Comparison of ENCODE assay signal across 1 cellular context in the genomic region with DNA sequence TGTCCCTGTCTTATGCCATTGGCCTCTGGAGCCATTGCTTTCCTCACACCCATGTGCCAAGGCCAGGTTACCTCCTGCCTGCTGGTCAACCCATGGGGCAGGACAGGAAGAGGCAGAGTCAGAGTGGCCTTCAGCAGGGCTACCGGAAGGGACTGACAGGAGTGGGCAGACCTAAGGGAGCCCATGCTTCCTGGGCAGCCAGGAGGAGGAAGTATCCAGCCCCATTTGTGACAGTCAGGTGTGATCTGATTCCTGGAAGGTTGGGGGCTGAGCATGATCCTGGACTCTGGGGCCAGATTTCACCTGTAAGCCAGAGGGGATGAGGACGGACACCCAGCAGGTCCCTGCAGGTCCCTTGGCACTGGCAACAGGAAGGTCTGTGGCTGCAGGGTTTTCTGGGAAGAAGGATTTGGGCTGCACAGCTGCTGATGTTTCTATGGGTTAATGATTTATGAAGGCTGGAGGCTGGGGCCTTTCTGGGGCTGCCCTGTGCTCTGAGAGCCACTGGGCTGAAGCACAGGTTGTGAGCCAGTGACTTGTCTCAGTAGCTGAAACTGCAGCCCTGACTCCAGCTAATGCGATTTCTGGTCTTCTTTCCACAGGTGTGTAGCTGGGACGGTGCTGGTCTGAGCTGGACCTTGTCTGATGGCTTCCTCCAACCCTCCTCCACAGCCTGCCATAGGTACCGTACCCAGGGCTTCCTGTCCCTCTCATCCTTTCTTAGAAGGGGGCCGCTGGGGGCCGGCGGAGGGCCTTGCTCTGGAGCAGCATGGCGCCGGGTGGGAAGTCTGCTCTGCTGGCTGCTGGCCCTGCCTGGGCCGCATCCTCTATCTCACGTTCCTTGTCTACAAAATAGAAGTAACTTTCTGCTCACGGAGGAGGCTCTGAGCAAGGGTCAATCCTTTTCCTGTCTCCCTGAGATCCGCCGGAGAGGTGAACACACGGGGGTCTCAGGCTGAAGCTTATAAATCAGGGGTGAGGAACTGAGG.
TF ChIP-seq lines count a peak whose summit lies in the region.

No MANE protein-coding gene starts in this region.

TF ChIP-seq in HepG2, 621 proteins besides CTCF, POLR2A, EP300 and RAD21 (continued from another document and continues in another):
- no peak for TF ChIP-seq ATF6 (CRISPR knock-in tag; conservative IDR thresholded peaks at IDR 0.05)
- TF ChIP-seq, protein P1, sequence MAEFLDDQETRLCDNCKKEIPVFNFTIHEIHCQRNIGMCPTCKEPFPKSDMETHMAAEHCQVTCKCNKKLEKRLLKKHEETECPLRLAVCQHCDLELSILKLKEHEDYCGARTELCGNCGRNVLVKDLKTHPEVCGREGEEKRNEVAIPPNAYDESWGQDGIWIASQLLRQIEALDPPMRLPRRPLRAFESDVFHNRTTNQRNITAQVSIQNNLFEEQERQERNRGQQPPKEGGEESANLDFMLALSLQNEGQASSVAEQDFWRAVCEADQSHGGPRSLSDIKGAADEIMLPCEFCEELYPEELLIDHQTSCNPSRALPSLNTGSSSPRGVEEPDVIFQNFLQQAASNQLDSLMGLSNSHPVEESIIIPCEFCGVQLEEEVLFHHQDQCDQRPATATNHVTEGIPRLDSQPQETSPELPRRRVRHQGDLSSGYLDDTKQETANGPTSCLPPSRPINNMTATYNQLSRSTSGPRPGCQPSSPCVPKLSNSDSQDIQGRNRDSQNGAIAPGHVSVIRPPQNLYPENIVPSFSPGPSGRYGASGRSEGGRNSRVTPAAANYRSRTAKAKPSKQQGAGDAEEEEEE (CRISPR knock-in tag; IDR thresholded peaks at IDR 0.05; ENCODE audit: borderline replicate concordance), result no peak
- no peak for TF ChIP-seq ZNF703 (CRISPR knock-in tag; IDR thresholded peaks at IDR 0.05; ENCODE audit: borderline replicate concordance)
- TF ChIP-seq ZNF484 (CRISPR knock-in tag; IDR thresholded peaks at IDR 0.05; ENCODE audit: borderline replicate concordance, low read depth), result no peak
- TF ChIP-seq GTF2F1 (IDR thresholded peaks at IDR 0.05; ENCODE audit: low read length), result no peak
- no peak for TF ChIP-seq ZNF724P (CRISPR knock-in tag; IDR thresholded peaks at IDR 0.05; ENCODE audit: borderline replicate concordance)
- no peak for TF ChIP-seq RBM22 (optimal IDR thresholded peaks at IDR 0.05; ENCODE audit: low read length)
- TF ChIP-seq HHEX (CRISPR knock-in tag; IDR thresholded peaks at IDR 0.05), result no peak
- TF ChIP-seq ZFYVE20 (CRISPR knock-in tag; IDR thresholded peaks at IDR 0.05; ENCODE audit: borderline replicate concordance, low read depth), result no peak
- TF ChIP-seq, protein P2, sequence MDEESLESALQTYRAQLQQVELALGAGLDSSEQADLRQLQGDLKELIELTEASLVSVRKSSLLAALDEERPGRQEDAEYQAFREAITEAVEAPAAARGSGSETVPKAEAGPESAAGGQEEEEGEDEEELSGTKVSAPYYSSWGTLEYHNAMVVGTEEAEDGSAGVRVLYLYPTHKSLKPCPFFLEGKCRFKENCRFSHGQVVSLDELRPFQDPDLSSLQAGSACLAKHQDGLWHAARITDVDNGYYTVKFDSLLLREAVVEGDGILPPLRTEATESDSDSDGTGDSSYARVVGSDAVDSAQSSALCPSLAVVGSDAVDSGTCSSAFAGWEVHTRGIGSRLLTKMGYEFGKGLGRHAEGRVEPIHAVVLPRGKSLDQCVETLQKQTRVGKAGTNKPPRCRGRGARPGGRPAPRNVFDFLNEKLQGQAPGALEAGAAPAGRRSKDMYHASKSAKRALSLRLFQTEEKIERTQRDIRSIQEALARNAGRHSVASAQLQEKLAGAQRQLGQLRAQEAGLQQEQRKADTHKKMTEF (CRISPR knock-in tag; IDR thresholded peaks at IDR 0.05), result peak; percentile 71; the same call in 1 of the 2 replicates
- peak; percentile 60 for TF ChIP-seq YY1 (IDR thresholded peaks at IDR 0.05; ENCODE audit: insufficient read depth, insufficient replicate concordance, low read depth, low read length)
- TF ChIP-seq PLRG1 (conservative IDR thresholded peaks at IDR 0.05), result no peak
- TF ChIP-seq NRL (CRISPR knock-in tag; IDR thresholded peaks at IDR 0.05; ENCODE audit: borderline replicate concordance), result peak; percentile 95; the same call in 1 of the 2 replicates
- peak; percentile 55; the same call in 1 of the 2 replicates for TF ChIP-seq THAP11 (CRISPR knock-in tag; IDR thresholded peaks at IDR 0.05)
- TF ChIP-seq, protein P3, sequence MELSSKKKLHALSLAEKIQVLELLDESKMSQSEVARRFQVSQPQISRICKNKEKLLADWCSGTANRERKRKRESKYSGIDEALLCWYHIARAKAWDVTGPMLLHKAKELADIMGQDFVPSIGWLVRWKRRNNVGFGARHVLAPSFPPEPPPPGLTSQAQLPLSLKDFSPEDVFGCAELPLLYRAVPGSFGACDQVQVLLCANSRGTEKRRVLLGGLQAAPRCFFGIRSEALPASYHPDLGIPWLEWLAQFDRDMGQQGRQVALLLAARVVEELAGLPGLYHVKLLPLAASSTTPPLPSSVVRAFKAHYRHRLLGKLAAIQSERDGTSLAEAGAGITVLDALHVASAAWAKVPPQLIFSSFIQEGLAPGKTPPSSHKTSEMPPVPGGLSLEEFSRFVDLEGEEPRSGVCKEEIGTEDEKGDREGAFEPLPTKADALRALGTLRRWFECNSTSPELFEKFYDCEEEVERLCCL (CRISPR knock-in tag; IDR thresholded peaks at IDR 0.05; ENCODE audit: borderline replicate concordance), result no peak
- no peak for TF ChIP-seq ZFP82 (CRISPR knock-in tag; IDR thresholded peaks at IDR 0.05; ENCODE audit: borderline replicate concordance)
- TF ChIP-seq ZNF800 (CRISPR knock-in tag; IDR thresholded peaks at IDR 0.05), result 0 out of 2 replicates have a peak, but pooled peaks have one; percentile 35
- peak; percentile 96 for TF ChIP-seq THAP7 (CRISPR knock-in tag; IDR thresholded peaks at IDR 0.05)
- TF ChIP-seq ZNF615 (CRISPR knock-in tag; IDR thresholded peaks at IDR 0.05; ENCODE audit: borderline replicate concordance), result no peak
- no peak for TF ChIP-seq SMAD9 (CRISPR knock-in tag; IDR thresholded peaks at IDR 0.05)
- 0 out of 2 replicates have a peak, but pooled peaks have one; percentile 36 for TF ChIP-seq THYN1 (CRISPR knock-in tag; IDR thresholded peaks at IDR 0.05; ENCODE audit: borderline replicate concordance, low read depth)
- no peak for TF ChIP-seq ZNF207 (IDR thresholded peaks at IDR 0.05; ENCODE audit: borderline replicate concordance)
- no peak for TF ChIP-seq ELK4 (CRISPR knock-in tag; IDR thresholded peaks at IDR 0.05; ENCODE audit: borderline replicate concordance)
- no peak for TF ChIP-seq SETDB1 (CRISPR knock-in tag; IDR thresholded peaks at IDR 0.05; ENCODE audit: borderline replicate concordance)
- TF ChIP-seq, protein P4, sequence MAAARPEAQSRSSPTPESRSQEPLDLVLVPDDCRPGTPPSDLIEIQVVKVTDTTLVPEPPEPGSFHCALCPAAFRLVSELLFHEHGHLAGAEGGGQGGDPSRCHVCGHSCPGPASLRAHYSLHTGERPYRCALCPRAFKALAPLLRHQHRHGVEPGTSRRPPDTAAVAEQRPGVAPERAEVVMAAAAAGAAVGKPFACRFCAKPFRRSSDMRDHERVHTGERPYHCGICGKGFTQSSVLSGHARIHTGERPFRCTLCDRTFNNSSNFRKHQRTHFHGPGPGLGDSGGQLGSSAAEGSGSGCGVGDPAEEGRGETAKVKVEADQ (CRISPR knock-in tag; IDR thresholded peaks at IDR 0.05; ENCODE audit: borderline replicate concordance), result no peak
- no peak for TF ChIP-seq TCF12 (IDR thresholded peaks at IDR 0.05)
- TF ChIP-seq TCF12 (CRISPR knock-in tag; IDR thresholded peaks at IDR 0.05), result no peak; the same call in 1 of the 2 replicates
- no peak for TF ChIP-seq SNRNP70 (IDR thresholded peaks at IDR 0.05; ENCODE audit: low read depth, low read length)
- 0 out of 2 replicates have a peak, but pooled peaks have one; percentile 62 for TF ChIP-seq CAMTA2 (CRISPR knock-in tag; IDR thresholded peaks at IDR 0.05; ENCODE audit: borderline replicate concordance)
- TF ChIP-seq ZFP37 (CRISPR knock-in tag; IDR thresholded peaks at IDR 0.05; ENCODE audit: borderline replicate concordance), result peak; percentile 83; the same call in 1 of the 2 replicates
- TF ChIP-seq CBX5 (CRISPR knock-in tag; IDR thresholded peaks at IDR 0.05; ENCODE audit: borderline replicate concordance), result peak; percentile 66; the same call in 1 of the 2 replicates
- TF ChIP-seq ZNF382 (CRISPR knock-in tag; IDR thresholded peaks at IDR 0.05; ENCODE audit: borderline replicate concordance), result no peak
- no peak; the same call in 1 of the 2 replicates for TF ChIP-seq MAZ (IDR thresholded peaks at IDR 0.05; ENCODE audit: borderline replicate concordance, low read depth, low read length)
- TF ChIP-seq MAZ (CRISPR knock-in tag; IDR thresholded peaks at IDR 0.05; ENCODE audit: low read depth), result peak; percentile 5; the same call in 1 of the 2 replicates
- TF ChIP-seq IKZF5 (CRISPR knock-in tag; IDR thresholded peaks at IDR 0.05), result peak; percentile 83
- no peak for TF ChIP-seq ZNF441 (CRISPR knock-in tag; IDR thresholded peaks at IDR 0.05; ENCODE audit: borderline replicate concordance)
- no peak for TF ChIP-seq MTA3 (CRISPR knock-in tag; IDR thresholded peaks at IDR 0.05)
- TF ChIP-seq KAT2B (IDR thresholded peaks at IDR 0.05; ENCODE audit: borderline replicate concordance, low read depth, low read length), result no peak
- TF ChIP-seq, protein P5, sequence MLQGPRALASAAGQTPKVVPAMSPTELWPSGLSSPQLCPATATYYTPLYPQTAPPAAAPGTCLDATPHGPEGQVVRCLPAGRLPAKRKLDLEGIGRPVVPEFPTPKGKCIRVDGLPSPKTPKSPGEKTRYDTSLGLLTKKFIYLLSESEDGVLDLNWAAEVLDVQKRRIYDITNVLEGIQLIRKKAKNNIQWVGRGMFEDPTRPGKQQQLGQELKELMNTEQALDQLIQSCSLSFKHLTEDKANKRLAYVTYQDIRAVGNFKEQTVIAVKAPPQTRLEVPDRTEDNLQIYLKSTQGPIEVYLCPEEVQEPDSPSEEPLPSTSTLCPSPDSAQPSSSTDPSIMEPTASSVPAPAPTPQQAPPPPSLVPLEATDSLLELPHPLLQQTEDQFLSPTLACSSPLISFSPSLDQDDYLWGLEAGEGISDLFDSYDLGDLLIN (CRISPR knock-in tag; IDR thresholded peaks at IDR 0.05; ENCODE audit: borderline replicate concordance), result peak; percentile 38; the same call in 1 of the 2 replicates
- TF ChIP-seq MAFG (CRISPR knock-in tag; IDR thresholded peaks at IDR 0.05), result no peak
- no peak; the same call in 1 of the 2 replicates for TF ChIP-seq KLF15 (CRISPR knock-in tag; IDR thresholded peaks at IDR 0.05; ENCODE audit: borderline replicate concordance)
- no peak for TF ChIP-seq MAFF (IDR thresholded peaks at IDR 0.05; ENCODE audit: low read depth, low read length)
- TF ChIP-seq ZNF333 (CRISPR knock-in tag; IDR thresholded peaks at IDR 0.05; ENCODE audit: borderline replicate concordance), result no peak; the same call in none of the 2 replicates
